Comparison of ENCODE assay signal across 19 cellular contexts in the genomic region with DNA sequence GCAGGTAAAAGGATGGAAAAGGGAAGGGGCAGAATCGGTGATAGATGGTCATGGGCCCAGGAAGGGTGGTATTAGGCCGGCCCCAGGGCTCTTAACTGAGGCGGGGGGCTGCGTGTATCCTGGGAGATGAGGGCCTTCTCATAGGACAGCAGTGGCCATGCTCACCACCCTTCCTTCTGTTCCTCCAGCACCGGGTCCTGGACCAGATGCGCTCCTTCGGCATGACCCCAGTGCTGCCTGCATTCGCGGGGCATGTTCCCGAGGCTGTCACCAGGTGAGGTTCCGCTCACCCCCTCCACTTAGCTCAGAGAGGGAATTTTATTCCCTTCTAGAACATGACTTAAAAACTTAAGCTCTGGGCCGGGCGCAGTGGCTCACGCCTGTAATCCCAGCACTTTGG. TPM values are rescaled to one million over a fixed set of nuclear protein-coding genes. Genes with fewer than 3 reads are reported as not detected.
DNase-seq lines count a peak whose midpoint lies in the region; ATAC-seq and TF ChIP-seq lines count a peak whose summit lies in the region.
"Had no signal": no experiment of that assay in that cellular context is flagged by ENCODE, and none has a peak within 500 bp of the region (broad histone marks: within the 10 kb centered on the region; RNA-seq: fewer than 3 reads in every experiment).

No MANE protein-coding gene starts in this region.

- no TSS peak for BruUV-seq in Caco-2 (replicated peaks; lab: Mats Ljungman, UMichigan)

- no peaks in the 10 kb centered on the region for H3F3A ChIP-seq in Loucy (ENCODE audit: low read depth)

- H3K79me2 ChIP-seq in Loucy (ENCODE audit: insufficient read depth, low read length), result peaks cover 36% of the 10 kb centered on the region

- H3K4me3 ChIP-seq in Caco-2 (ENCODE audit: low read depth, low read length) (no peak overlapping the region), Loucy (ENCODE audit: low read length, poor library complexity, severe bottlenecking) (no peak overlapping the region)
- H3K4me3 ChIP-seq: HAP-1 had no signal

- H3K9me3 Mint-ChIP-seq in Caco-2 (ENCODE audit: unreplicated experiment), result no peaks in the 10 kb centered on the region
- peaks cover 12% of the 10 kb centered on the region for H3K9me3 Mint-ChIP-seq in glutamatergic neuron (ENCODE audit: unreplicated experiment)
- H3K9me3 Mint-ChIP-seq in osteocyte (ENCODE audit: unreplicated experiment), result no peaks in the 10 kb centered on the region
- no peaks in the 10 kb centered on the region for H3K9me3 Mint-ChIP-seq in WTC11
- H3K9me3 Mint-ChIP-seq in stimulated activated naive B cell treated with anti-CD40 and anti-IgM and Interleukin-4, amounts not matched to agents 10 μg/mL and 1 μg/mL and 100 μg/mL, for 72 hours, result no peaks in the 10 kb centered on the region
- H3K9me3 Mint-ChIP-seq in chondrocyte (ENCODE audit: low read depth), result no peaks in the 10 kb centered on the region

- no peak overlapping the region for H2AFZ ChIP-seq in Loucy (ENCODE audit: low read length)

- H3K27me3 ChIP-seq in Caco-2 (replicated peaks; ENCODE audit: control insufficient read depth, insufficient read depth, low read length) (no peaks in the 10 kb centered on the region), Loucy (ENCODE audit: insufficient read depth, low read length, poor library complexity, severe bottlenecking) (no peaks in the 10 kb centered on the region)
- H3K27me3 ChIP-seq: BLaER1 treated with 17β-estradiol and CSF1 and Interleukin-3, amounts not matched to agents 10 nM and 100 nM had no signal

- TF ChIP-seq CTCF in Caco-2 (IDR thresholded peaks at IDR 0.05; ENCODE audit: insufficient read depth in 1 of 2, low read depth in 1 of 2, low read length in 1 of 2, severe bottlenecking in 1 of 2, unreplicated experiment in 1 of 2), result no peak
- TF ChIP-seq CTCF in Loucy (conservative IDR thresholded peaks at IDR 0.05; ENCODE audit: low read length), result no peak
- TF ChIP-seq CTCF in glutamatergic neuron (IDR thresholded peaks at IDR 0.05; ENCODE audit: partially characterized antibody, unreplicated experiment), result no peak
- no peak for TF ChIP-seq CTCF in osteocyte (IDR thresholded peaks at IDR 0.05)
- no peak for TF ChIP-seq CTCF in WTC11 (IDR thresholded peaks at IDR 0.05)
- TF ChIP-seq CTCF in chondrocyte (IDR thresholded peaks at IDR 0.05), result no peak

- H3K4me1 ChIP-seq in Caco-2 (peaks cover 36% of the 10 kb centered on the region), Loucy (ENCODE audit: insufficient read depth, low read length, poor library complexity, severe bottlenecking) (peaks cover 37% of the 10 kb centered on the region)

- peak overlapping the region; percentile 12 for H3K27ac Mint-ChIP-seq in Caco-2 (ENCODE audit: unreplicated experiment)
- H3K27ac Mint-ChIP-seq in glutamatergic neuron (ENCODE audit: unreplicated experiment), result peak overlapping the region; percentile 100
- peak overlapping the region; percentile 71 for H3K27ac Mint-ChIP-seq in osteocyte (ENCODE audit: unreplicated experiment)
- H3K27ac Mint-ChIP-seq in WTC11, result no peak overlapping the region
- no peak overlapping the region for H3K27ac Mint-ChIP-seq in stimulated activated naive B cell treated with anti-CD40 and anti-IgM and Interleukin-4, amounts not matched to agents 10 μg/mL and 1 μg/mL and 100 μg/mL, for 72 hours
- H3K27ac Mint-ChIP-seq in chondrocyte (ENCODE audit: unreplicated experiment), result no peak overlapping the region

- POLR2A ChIA-PET in Caco-2 (lab: Charles Lee) (no interaction called here), WTC11 (lab: Charles Lee) (interaction anchor here (0.5 kb wide), 1 partner anchor 70 kb away, joined by 13 read pairs; no protein-coding TSS in a partner anchor)

- no peaks in the 10 kb centered on the region for H3K9me3 ChIP-seq in Caco-2
- no peaks in the 10 kb centered on the region for H3K9me3 ChIP-seq in Loucy (ENCODE audit: insufficient read depth, low read depth, low read length)
- H3K9me3 ChIP-seq: BLaER1 treated with 17β-estradiol and CSF1 and Interleukin-3, amounts not matched to agents 10 nM and 100 nM; HAP-1 had no signal

- H3K36me3 ChIP-seq in Caco-2 (ENCODE audit: control insufficient read depth, insufficient read depth, low read length) (peaks cover 1% of the 10 kb centered on the region; the same call in 1 of the 2 replicates), Loucy (ENCODE audit: insufficient read depth, low read length) (no peaks in the 10 kb centered on the region; the same call in 1 of the 2 replicates)

- DNase-seq in Caco-2, result no peak
- DNase-seq in glutamatergic neuron, result no peak
- no peak for DNase-seq in osteocyte (ENCODE audit: extremely low spot score, unreplicated experiment)
- no peak for DNase-seq in WTC11 (ENCODE audit: low spot score)
- no peak for DNase-seq in stimulated activated naive B cell treated with anti-CD40 and anti-IgM and Interleukin-4, amounts not matched to agents 10 μg/mL and 1 μg/mL and 100 μg/mL, for 72 hours
- no peak for DNase-seq in chondrocyte (ENCODE audit: low spot score)
- DNase-seq in activated CD4-positive, alpha-beta T cell treated with anti-CD3 and anti-CD28 coated beads, Interleukin-2, amount 50 U/mL, for 1 hour, result no peak
- DNase-seq: Karpas-422; MM.1S; NCI-H1092; NCI-H146; NCI-H2081; NK-92 treated with Interleukin-12 subunit alpha and Interleukin-12 subunit beta, amount 100 ng/mL, for 24 hours; OCI-M1; SIG-M5 had no signal

- CTCF ChIA-PET in Caco-2 (lab: Charles Lee) (no interaction called here), WTC11 (lab: Charles Lee) (interaction anchor here (7.1 kb wide), 1 partner anchor 10 kb away, joined by 65 read pairs; no protein-coding TSS in a partner anchor)

- no peak overlapping the region for H3K4me3 Mint-ChIP-seq in Caco-2 (ENCODE audit: unreplicated experiment)
- no peak overlapping the region for H3K4me3 Mint-ChIP-seq in glutamatergic neuron (ENCODE audit: unreplicated experiment)
- peak overlapping the region; percentile 85 for H3K4me3 Mint-ChIP-seq in osteocyte (ENCODE audit: unreplicated experiment)
- H3K4me3 Mint-ChIP-seq in WTC11, result no peak overlapping the region
- H3K4me3 Mint-ChIP-seq in stimulated activated naive B cell treated with anti-CD40 and anti-IgM and Interleukin-4, amounts not matched to agents 10 μg/mL and 1 μg/mL and 100 μg/mL, for 72 hours, result no peak overlapping the region
- H3K4me3 Mint-ChIP-seq in chondrocyte (ENCODE audit: unreplicated experiment), result no peak overlapping the region

- H3K9me2 ChIP-seq in Loucy (replicated peaks; ENCODE audit: low read depth, low read length), result no peaks in the 10 kb centered on the region

- H3K36me3 Mint-ChIP-seq in Caco-2 (ENCODE audit: insufficient read depth, unreplicated experiment) (peaks cover 23% of the 10 kb centered on the region), glutamatergic neuron (ENCODE audit: unreplicated experiment) (no peaks in the 10 kb centered on the region), osteocyte (ENCODE audit: unreplicated experiment) (peaks cover 15% of the 10 kb centered on the region), WTC11 (peaks cover 12% of the 10 kb centered on the region; the same call in 1 of the 2 replicates), chondrocyte (ENCODE audit: low read depth) (peaks cover 13% of the 10 kb centered on the region)
- peaks cover 32 to 37% of the 10 kb centered on the region in 2 donors for H3K36me3 Mint-ChIP-seq in stimulated activated naive B cell treated with anti-CD40 and anti-IgM and Interleukin-4, amounts not matched to agents 10 μg/mL and 1 μg/mL and 100 μg/mL, for 72 hours

- H3K4me2 ChIP-seq in Loucy (ENCODE audit: low read depth, low read length, poor library complexity, severe bottlenecking), result peak overlapping the region; percentile 96

- H3K27me3 Mint-ChIP-seq in Caco-2 (ENCODE audit: insufficient read depth, unreplicated experiment) (no peaks in the 10 kb centered on the region), glutamatergic neuron (ENCODE audit: unreplicated experiment) (peaks cover 12% of the 10 kb centered on the region), osteocyte (ENCODE audit: unreplicated experiment) (no peaks in the 10 kb centered on the region), WTC11 (ENCODE audit: low read depth) (peaks cover 6% of the 10 kb centered on the region), chondrocyte (ENCODE audit: low read depth) (no peaks in the 10 kb centered on the region)
- H3K27me3 Mint-ChIP-seq in stimulated activated naive B cell treated with anti-CD40 and anti-IgM and Interleukin-4, amounts not matched to agents 10 μg/mL and 1 μg/mL and 100 μg/mL, for 72 hours, result no peaks in the 10 kb centered on the region

- ATAC-seq in WTC11, result no peak
- ATAC-seq in stimulated activated naive B cell treated with anti-CD40 and anti-IgM and Interleukin-4, amounts not matched to agents 10 μg/mL and 1 μg/mL and 100 μg/mL, for 72 hours (replicated peaks), result no peak
- ATAC-seq: SK-N-SH treated with all-trans-retinoic acid at 6 μM for 48 hours had no signal

- peaks cover 27% of the 10 kb centered on the region for H3K4me1 Mint-ChIP-seq in Caco-2 (ENCODE audit: low read depth, unreplicated experiment)
- peaks cover 20% of the 10 kb centered on the region for H3K4me1 Mint-ChIP-seq in glutamatergic neuron (ENCODE audit: low read depth, unreplicated experiment)
- peaks cover 32% of the 10 kb centered on the region for H3K4me1 Mint-ChIP-seq in osteocyte (ENCODE audit: unreplicated experiment)
- H3K4me1 Mint-ChIP-seq in WTC11, result peaks cover 27% of the 10 kb centered on the region
- H3K4me1 Mint-ChIP-seq in stimulated activated naive B cell treated with anti-CD40 and anti-IgM and Interleukin-4, amounts not matched to agents 10 μg/mL and 1 μg/mL and 100 μg/mL, for 72 hours, result peaks cover 17 to 36% of the 10 kb centered on the region in 2 donors
- peaks cover 29% of the 10 kb centered on the region for H3K4me1 Mint-ChIP-seq in chondrocyte (ENCODE audit: low read depth)

- intact Hi-C loops in Caco-2 (cut with micrococcal nuclease; ENCODE audit: unreplicated experiment), result no loop called here

- peaks cover 8% of the 10 kb centered on the region for H4K20me1 ChIP-seq in Loucy (ENCODE audit: insufficient read depth, low read length, poor library complexity, severe bottlenecking)

- peak overlapping the region; percentile 91 for H3K9ac ChIP-seq in Loucy (ENCODE audit: low read depth, low read length, poor library complexity, severe bottlenecking)

RNA-seq across cellular contexts. Expression of gene NAGLU, which starts 2.4 kb away (rescaled TPM):
- total RNA-seq in Caco-2 (2022), result 28.7 and 29.2 TPM in 2 replicates
- total RNA-seq in glutamatergic neuron (ENCODE audit: unreplicated experiment), result 42.8 TPM
- 86.5 and 96.6 TPM in 2 replicates for total RNA-seq in osteocyte
- total RNA-seq in WTC11 (2021), result 28.9 to 39.3 TPM (median 30.4 TPM) in 3 replicates
- 64.5 to 68.7 TPM (median 66.4 TPM) in 3 replicates for total RNA-seq in chondrocyte

RNA-seq across cellular contexts. Expression of gene HSD17B1, which starts 14.2 kb away (rescaled TPM):
- total RNA-seq in Caco-2 (2022) (2.3 and 4.0 TPM in 2 replicates), glutamatergic neuron (ENCODE audit: unreplicated experiment) (4.1 TPM), osteocyte (1.2 and 1.4 TPM in 2 replicates), WTC11 (2021) (1.5 to 1.6 TPM (median 1.5 TPM) in 3 replicates), chondrocyte (1.4 to 2.6 TPM (median 1.4 TPM) in 3 replicates)

RNA-seq across cellular contexts. Expression of gene COASY, which starts 23.5 kb away (rescaled TPM):
- total RNA-seq in Caco-2 (2022) (128 and 138 TPM in 2 replicates), glutamatergic neuron (ENCODE audit: unreplicated experiment) (57.4 TPM), osteocyte (51.7 and 62.7 TPM in 2 replicates), WTC11 (2021) (106 to 131 TPM (median 113 TPM) in 3 replicates), chondrocyte (31.2 to 57.3 TPM (median 37.1 TPM) in 3 replicates)

RNA-seq across cellular contexts. Expression of gene MLX, which starts 28.4 kb away (rescaled TPM):
- total RNA-seq in Caco-2 (2022), result 37.5 and 41.2 TPM in 2 replicates
- total RNA-seq in glutamatergic neuron (ENCODE audit: unreplicated experiment), result 62.5 TPM
- 34.6 and 35.8 TPM in 2 replicates for total RNA-seq in osteocyte
- total RNA-seq in WTC11 (2021), result 26.9 to 34.9 TPM (median 30.1 TPM) in 3 replicates
- 30.1 to 37.0 TPM (median 30.3 TPM) in 3 replicates for total RNA-seq in chondrocyte

RNA-seq across cellular contexts. Expression of gene PSMC3IP, which starts 39.0 kb away (rescaled TPM):
- total RNA-seq in Caco-2 (2022) (24.7 and 25.2 TPM in 2 replicates), glutamatergic neuron (ENCODE audit: unreplicated experiment) (12.0 TPM), osteocyte (5.5 and 5.6 TPM in 2 replicates), WTC11 (2021) (20.1 to 23.3 TPM (median 21.6 TPM) in 3 replicates), chondrocyte (4.9 to 13.0 TPM (median 6.1 TPM) in 3 replicates)

Comparison
In these comparisons a context has a peak if more than half of its experiments do, and no peak if none do; other contexts are left out.
1. H3K27ac Mint-ChIP-seq: peak in Caco-2 (single experiment), glutamatergic neuron (single experiment) and osteocyte (single experiment); none in WTC11 (single experiment), stimulated activated naive B cell treated with anti-CD40 and anti-IgM and Interleukin-4, amounts not matched to agents 10 μg/mL and 1 μg/mL and 100 μg/mL, for 72 hours (single experiment) and chondrocyte (single experiment).